9 cellular contexts compared by ENCODE assay signal in genomic region chr2:126657636-126658315, GRCh38. TPM values are rescaled to one million over a fixed set of nuclear protein-coding genes. Genes with fewer than 3 reads are reported as not detected.
DNase-seq lines count a peak whose midpoint lies in the region; ATAC-seq and TF ChIP-seq lines count a peak whose summit lies in the region.
"Had no signal": no experiment of that assay in that cellular context is flagged by ENCODE, and none has a peak within 500 bp of the region (broad histone marks: within the 10 kb centered on the region; RNA-seq: fewer than 3 reads in every experiment).

No MANE protein-coding gene starts in this region.

- in situ Hi-C loops in Panc1 (cut with HindIII; ENCODE audit: low pct_unique_long_range_greater_than_20kb, low sequenced_read_pairs), result no loop called here

- peak; percentile 56 for ATAC-seq in HG03095 (IDR thresholded peaks at IDR 0.05; ENCODE audit: unreplicated experiment)
- peak; percentile 97 for ATAC-seq in Panc1
- ATAC-seq in Right ventricle myocardium superior (ENCODE audit: poor library complexity), result peak; percentile 73
- ATAC-seq in psoas muscle, result peak; percentile 87 to 90 (median 88)

- WGBS in psoas muscle, 3 donors, result 1 to 3% (median 2%) methylated on average over 14 of the region's 14 CpGs

- peaks cover 30% of the 10 kb centered on the region for H3K4me1 ChIP-seq in Panc1 (ENCODE audit: control insufficient read depth, insufficient read depth, low read length)
- H3K4me1 ChIP-seq in psoas muscle, result peaks cover 51% of the 10 kb centered on the region

- no TSS peak for BruUV-seq in Panc1 (replicated peaks; lab: Mats Ljungman, UMichigan)

- no peaks in the 10 kb centered on the region for H3K9me3 Mint-ChIP-seq in activated naive CD4-positive, alpha-beta T cell treated with anti-CD3 and anti-CD28 coated beads for 36 hours

- H3K4me1 Mint-ChIP-seq in activated naive CD4-positive, alpha-beta T cell treated with anti-CD3 and anti-CD28 coated beads for 36 hours (ENCODE audit: low read depth), result peaks cover 61% of the 10 kb centered on the region

- intact Hi-C loops in Panc1 (cut with micrococcal nuclease; ENCODE audit: unreplicated experiment), result no loop called here
- intact Hi-C loops in activated naive CD4-positive, alpha-beta T cell treated with anti-CD3 and anti-CD28 coated beads for 36 hours (cut with micrococcal nuclease), result loop anchor here (1.0 to 5.0 kb wide), 10 partner anchors 9 to 1370 kb away; partner anchors contain the start of genes IWS1, MAP3K2 and SAP130
- intact Hi-C loops in Right ventricle myocardium superior (cut with DNase I), result loop anchor here (10.0 kb wide), 1 partner anchor 117 kb away; no protein-coding TSS in a partner anchor
- intact Hi-C loops in psoas muscle (cut with DNase I), result loop anchor here in 1 of 2 donors (5.0 kb wide), 1 partner anchor 40 kb away; no protein-coding TSS in a partner anchor

- peak overlapping the region; percentile 100 for H3K4me3 Mint-ChIP-seq in activated naive CD4-positive, alpha-beta T cell treated with anti-CD3 and anti-CD28 coated beads for 36 hours

- CTCF ChIA-PET in Panc1 (lab: Charles Lee), result no interaction called here
- CTCF ChIA-PET in activated naive CD4-positive, alpha-beta T cell treated with anti-CD3 and anti-CD28 coated beads for 36 hours (lab: Charles Lee), result no interaction called here

- peak overlapping the region; percentile 82 for H3K27ac ChIP-seq in Panc1 (ENCODE audit: low read length)
- peak overlapping the region; percentile 97 for H3K27ac ChIP-seq in psoas muscle
- H3K27ac ChIP-seq: 22Rv1 had no signal

- DNase-seq in DMS 273 (lab: John Stamatoyannopoulos, UW; ENCODE audit: unreplicated experiment) (peak; percentile 65), DMS 273 treated with DMSO at 0.1 percent for 48 hours (lab: John Stamatoyannopoulos, UW) (no peak), Panc1 (ENCODE audit: low read depth, low spot score) (peak; percentile 82), Right ventricle myocardium superior (peak; percentile 89), psoas muscle (peak; percentile 89 to 93), cerebellar nuclear complex (lab: John Stamatoyannopoulos, UW) (no peak)
- peak; percentile 87 for DNase-seq in activated naive CD4-positive, alpha-beta T cell treated with anti-CD3 and anti-CD28 coated beads for 36 hours

- TF ChIP-seq CTCF in Panc1 (IDR thresholded peaks at IDR 0.05) (no peak), psoas muscle (IDR thresholded peaks at IDR 0.05) (no peak)

- H3K9me3 ChIP-seq in Panc1 (ENCODE audit: control insufficient read depth, insufficient read depth, low read depth, low read length) (no peaks in the 10 kb centered on the region), psoas muscle (no peaks in the 10 kb centered on the region)

- H3K4me3 ChIP-seq in Panc1 (ENCODE audit: low read depth in 2 of 2, low read length in 2 of 2) (peak overlapping the region in 1 of 2 experiments; percentile 1; a peak in 2 of 4 replicates), psoas muscle (peak overlapping the region; percentile 85)

- peaks cover 52% of the 10 kb centered on the region for H3K36me3 Mint-ChIP-seq in activated naive CD4-positive, alpha-beta T cell treated with anti-CD3 and anti-CD28 coated beads for 36 hours (ENCODE audit: low read depth)

- H3K27ac Mint-ChIP-seq in activated naive CD4-positive, alpha-beta T cell treated with anti-CD3 and anti-CD28 coated beads for 36 hours, result peak overlapping the region; percentile 100

- POLR2A ChIA-PET in Panc1 (lab: Charles Lee), result interaction anchor here (0.6 kb wide), 1 partner anchor 148 kb away, joined by 4 read pairs; no protein-coding TSS in a partner anchor

- H3K27me3 Mint-ChIP-seq in activated naive CD4-positive, alpha-beta T cell treated with anti-CD3 and anti-CD28 coated beads for 36 hours (ENCODE audit: low read depth), result no peaks in the 10 kb centered on the region

- H3K27me3 ChIP-seq in Panc1 (ENCODE audit: control insufficient read depth, insufficient read depth, low read length) (no peaks in the 10 kb centered on the region), psoas muscle (ENCODE audit: insufficient read depth in 3 of 3, low read length in 2 of 3) (no peaks in the 10 kb centered on the region)

- H3K36me3 ChIP-seq in Panc1 (ENCODE audit: control insufficient read depth, insufficient read depth, low read length) (no peaks in the 10 kb centered on the region), psoas muscle (ENCODE audit: insufficient read depth in 1 of 2, low read depth in 1 of 2) (no peaks in the 10 kb centered on the region)

RNA-seq across cellular contexts. Expression of gene GYPC, which starts 1.8 kb away (rescaled TPM):
- total RNA-seq in Panc1 (2021; ENCODE audit: unreplicated experiment) (0.57 TPM), Right ventricle myocardium superior (111 TPM), psoas muscle (10 to 100 TPM; 53.4 to 92.7 (median 63.3) TPM)
- not detected for polyA plus RNA-seq in Panc1 (2012; ENCODE audit: insufficient read length)
- total RNA-seq in activated naive CD4-positive, alpha-beta T cell treated with anti-CD3 and anti-CD28 coated beads for 36 hours, result 100 to 1,000 TPM; 150 to 155 TPM
- 100 to 1,000 TPM in 2 of 3 donors, 10 to 100 TPM in 1; 93.2 to 144 (median 114) TPM for polyA plus RNA-seq in psoas muscle

Comparison
In these comparisons a context has a peak if more than half of its experiments do, and no peak if none do; other contexts are left out.
1. DNase-seq: peak in DMS 273 (single experiment), Panc1 (single experiment), activated naive CD4-positive, alpha-beta T cell treated with anti-CD3 and anti-CD28 coated beads for 36 hours (single experiment), Right ventricle myocardium superior (single experiment) and psoas muscle (2 of 2); none in DMS 273 treated with DMSO at 0.1 percent for 48 hours (single experiment) and cerebellar nuclear complex (0 of 2).
2. RNA of gene GYPC, which starts 1.8 kb away (total RNA-seq): 150 to 155 TPM in activated naive CD4-positive, alpha-beta T cell treated with anti-CD3 and anti-CD28 coated beads for 36 hours, 111 TPM in Right ventricle myocardium superior (single experiment) and 53.4 to 92.7 TPM in psoas muscle; 0.57 TPM in Panc1 (single experiment); every median in the first group is over 10 times any median in the second.
3. Peak in every context shown above with its lines, with median percentiles within 50 percentile points of each other: ATAC-seq.